Comparison of ENCODE assay signal across 7 cellular contexts in genomic region chr6:30483677-30484279, GRCh38. TPM values are rescaled to one million over a fixed set of nuclear protein-coding genes. Genes with fewer than 3 reads are reported as not detected.
DNase-seq lines count a peak whose midpoint lies in the region; ATAC-seq and TF ChIP-seq lines count a peak whose summit lies in the region.

No MANE protein-coding gene starts in this region.

- no peak overlapping the region for H2AK5ac ChIP-seq in IMR-90 (ENCODE audit: low read depth, low read length)

- H3K14ac ChIP-seq in IMR-90 (replicated peaks; ENCODE audit: low read depth, low read length), result no peak overlapping the region

- H3K9me3 ChIP-seq in IMR-90 (ENCODE audit: control insufficient read depth, insufficient read depth, low read length), result no peaks in the 10 kb centered on the region

- H2BK20ac ChIP-seq in IMR-90 (ENCODE audit: low read depth, low read length), result no peak overlapping the region

- H3K9ac ChIP-seq in IMR-90 (ENCODE audit: low read depth, low read length), result no peak overlapping the region

- H4K8ac ChIP-seq in IMR-90 (ENCODE audit: low read depth in 2 of 2, low read length in 2 of 2), result no peak overlapping the region

- no peak overlapping the region for H2BK15ac ChIP-seq in IMR-90 (ENCODE audit: low read depth, low read length)

- H3K9me1 ChIP-seq in IMR-90 (ENCODE audit: insufficient read depth, low read length), result no peaks in the 10 kb centered on the region

- no peaks in the 10 kb centered on the region for H3K36me3 ChIP-seq in IMR-90 (ENCODE audit: control insufficient read depth, insufficient read depth, low read length)

- peak; percentile 42 for ATAC-seq in IMR-90 (ENCODE audit: low read depth)

- H3K27ac ChIP-seq in IMR-90 (ENCODE audit: insufficient read depth, low read length), result no peak overlapping the region

- no peaks in the 10 kb centered on the region for H3K79me1 ChIP-seq in IMR-90 (ENCODE audit: low read depth in 1 of 2, low read length in 2 of 2)

- no peak overlapping the region for H4K5ac ChIP-seq in IMR-90 (ENCODE audit: low read depth, low read length)

- DNase-seq in Daoy (ENCODE audit: low read depth) (peak; percentile 58), IMR-90 (peak; percentile 74), SKM-1 treated with dmso at 0.1 percent for 144 hours (lab: John Stamatoyannopoulos, UW; ENCODE audit: unreplicated experiment) (peak; percentile 61), fibroblast of villous mesenchyme (ENCODE audit: low read depth) (peak; percentile 80), renal cortical epithelial cell (ENCODE audit: low read depth) (peak; percentile 67)
- DNase-seq in activated CD4-positive, CD25-positive, alpha-beta regulatory T cell (lab: John Stamatoyannopoulos, UW), result no peak
- no peak for DNase-seq in activated naive CD4-positive, alpha-beta T cell treated with Interleukin-2 at 50 U/mL for 16 hours

- no peak overlapping the region for H3K4me2 ChIP-seq in IMR-90 (ENCODE audit: low read depth, low read length)

- TF ChIP-seq RAD21 in IMR-90 (IDR thresholded peaks at IDR 0.05; ENCODE audit: low read length), result peak; percentile 75

- H2BK120ac ChIP-seq in IMR-90 (ENCODE audit: low read depth, low read length), result no peak overlapping the region

- intact Hi-C loops in IMR-90 (cut with micrococcal nuclease), result loop anchor here (1.0 to 2.0 kb wide), 4 partner anchors 49 to 189 kb away; partner anchors contain the start of gene DHX16

- TF ChIP-seq POLR2A in IMR-90 (IDR thresholded peaks at IDR 0.05; ENCODE audit: low read depth, low read length), result no peak

- in situ Hi-C loops in IMR-90 (cut with MboI; ENCODE audit: low sequenced_read_pairs), result loop anchor here (25.0 kb wide), 1 partner anchor 604 kb away; no protein-coding TSS in a partner anchor

- peak; percentile 81 for TF ChIP-seq CTCF in IMR-90 (conservative IDR thresholded peaks at IDR 0.05; ENCODE audit: low read depth, low read length)
- TF ChIP-seq CTCF in fibroblast of villous mesenchyme (IDR thresholded peaks at IDR 0.05; ENCODE audit: insufficient read depth, low read depth, low read length), result peak; percentile 56

- peaks cover 27% of the 10 kb centered on the region for H3K27me3 ChIP-seq in IMR-90 (ENCODE audit: control insufficient read depth, insufficient read depth, low read length)

- POLR2A ChIA-PET in IMR-90 (lab: Charles Lee; ENCODE audit: unreplicated experiment), result no interaction called here

- no CpG with 5 or more reads among the region's 7 CpGs for WGBS in IMR-90 (ENCODE audit: extremely low coverage in 2 of 2, insufficient read length in 1 of 2), 2 experiments

- H3K4ac ChIP-seq in IMR-90 (ENCODE audit: low read depth, low read length), result no peak overlapping the region

- H2BK5ac ChIP-seq in IMR-90 (ENCODE audit: low read depth, low read length, poor library complexity, severe bottlenecking), result no peak overlapping the region

- H4K20me1 ChIP-seq in IMR-90 (ENCODE audit: insufficient read depth, low read length), result no peaks in the 10 kb centered on the region

- H3K4me3 ChIP-seq in IMR-90 (ENCODE audit: insufficient read depth, low read depth, low read length), result no peak overlapping the region
- H3K4me3 ChIP-seq in fibroblast of villous mesenchyme (ENCODE audit: low read depth, low read length), result no peak overlapping the region

- H3K23ac ChIP-seq in IMR-90 (ENCODE audit: low read depth, low read length), result no peak overlapping the region

- no peak overlapping the region for H4K91ac ChIP-seq in IMR-90 (ENCODE audit: insufficient read depth, low read depth, low read length)

- no peak overlapping the region for H2AK9ac ChIP-seq in IMR-90 (replicated peaks; ENCODE audit: low read depth, low read length, poor library complexity)

- no peak overlapping the region for H3K56ac ChIP-seq in IMR-90 (ENCODE audit: extremely low read depth, insufficient read depth, low read length)

- dilution Hi-C loops in IMR-90 (cut with HindIII; ENCODE audit: low sequenced_read_pairs, unreplicated experiment), result no loop called here

- BruUV-seq in IMR-90 (replicated peaks; lab: Mats Ljungman, UMichigan), result no TSS peak

- H3K4me1 ChIP-seq in IMR-90 (ENCODE audit: control insufficient read depth, insufficient read depth, low read length), result no peaks in the 10 kb centered on the region

- H3K18ac ChIP-seq in IMR-90 (ENCODE audit: low read depth, low read length), result no peak overlapping the region

- CTCF ChIA-PET in IMR-90 (lab: Yijun Ruan, JAX), result interaction anchor here (0.7 to 3.4 kb wide), 12 partner anchors 17 to 817 kb away, joined by 3 to 33 read pairs (median 5); no protein-coding TSS in a partner anchor

- no peak overlapping the region for H2AFZ ChIP-seq in IMR-90 (replicated peaks; ENCODE audit: low read length, poor library complexity)

TF ChIP-seq in IMR-90, 13 proteins besides CTCF, POLR2A, EP300 and RAD21:
- TF ChIP-seq SMC3 (IDR thresholded peaks at IDR 0.05; ENCODE audit: low read depth, low read length), result peak; percentile 55
- no peak for TF ChIP-seq BHLHE40 (IDR thresholded peaks at IDR 0.05; ENCODE audit: low read depth, low read length)

RNA-seq across cellular contexts. Expression of gene HLA-E, which starts 5.5 kb away (rescaled TPM):
- 109 and 110 TPM in 2 replicates for total RNA-seq in Daoy (2014; rRNA removed; shearing (Covaris generic))
- 84.8 and 85.8 TPM in 2 replicates for total RNA-seq in IMR-90 (2012; rRNA removed)
- polyA plus RNA-seq in IMR-90 (2012; rRNA removed), result 83.6 and 91.4 TPM in 2 replicates
- 104 and 106 TPM in 2 replicates for polyA plus RNA-seq in IMR-90 (2012; cell fraction: cytosol; rRNA removed)
- polyA plus RNA-seq in IMR-90 (2012; cell fraction: nucleus; rRNA removed; ENCODE audit: low replicate concordance), result 84.7 and 103 TPM in 2 replicates
- total RNA-seq in fibroblast of villous mesenchyme, result 165 and 183 TPM in 2 replicates
- total RNA-seq in renal cortical epithelial cell, result 170 and 213 TPM in 2 replicates

Comparison
In these comparisons a context has a peak if more than half of its experiments do, and no peak if none do; other contexts are left out.
1. DNase-seq: peak in Daoy (single experiment), IMR-90 (single experiment), SKM-1 treated with dmso at 0.1 percent for 144 hours (single experiment), fibroblast of villous mesenchyme (single experiment) and renal cortical epithelial cell (single experiment); none in activated CD4-positive, CD25-positive, alpha-beta regulatory T cell (0 of 4) and activated naive CD4-positive, alpha-beta T cell treated with Interleukin-2 at 50 U/mL for 16 hours (single experiment).